ENCODE assay signal across 8 cellular contexts in the genomic region with DNA sequence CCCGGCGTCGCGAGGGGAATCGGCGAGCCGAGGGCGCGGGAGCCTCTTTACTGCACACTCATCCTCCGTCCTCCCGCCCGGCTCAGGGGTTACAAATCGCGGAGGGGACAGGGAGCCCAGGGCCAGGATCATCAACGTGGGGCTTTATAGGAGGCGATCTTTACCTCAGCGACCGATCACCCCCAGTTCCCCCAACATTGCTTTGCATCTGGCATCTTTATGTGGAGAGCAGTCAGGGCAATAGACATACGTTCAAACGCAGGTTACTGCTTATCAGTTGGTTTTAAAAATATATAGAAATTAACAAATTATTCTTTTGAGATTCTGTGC. TPM values are rescaled to one million over a fixed set of nuclear protein-coding genes. Genes with fewer than 3 reads are reported as not detected.
DNase-seq lines count a peak whose midpoint lies in the region; ATAC-seq, FAIRE-seq and TF ChIP-seq lines count a peak whose summit lies in the region.

No MANE protein-coding gene starts in this region.

- peak overlapping the region; percentile 75 for H3K9ac ChIP-seq in endothelial cell of umbilical vein (replicated peaks; ENCODE audit: extremely low read depth, insufficient read depth, low read length)
- H3K9ac ChIP-seq in parathyroid adenoma: peak overlapping the region; percentile 68

- H3K4me3 ChIP-seq in endothelial cell of umbilical vein (replicated peaks in 1 of 3; ENCODE audit: insufficient read depth in 1 of 3, low read depth in 1 of 3, low read length in 3 of 3): peak overlapping the region; percentile 22 to 95 (median 77)
- H3K4me3 ChIP-seq in parathyroid adenoma (ENCODE audit: low read depth, low read length): peak overlapping the region; percentile 95

- H3K9me3 ChIP-seq in endothelial cell of umbilical vein (replicated peaks; ENCODE audit: control insufficient read depth, insufficient read depth, low read length) (no peaks in the 10 kb centered on the region), parathyroid adenoma (ENCODE audit: control insufficient read depth, low read length) (no peaks in the 10 kb centered on the region)

- CTCF ChIA-PET in endothelial cell of umbilical vein (lab: Charles Lee): interaction anchor here (0.7 to 1.6 kb wide), 9 partner anchors 8 to 1324 kb away, joined by 3 to 6 read pairs (median 4); no protein-coding TSS in a partner anchor

- peaks cover 11% of the 10 kb centered on the region for H3K4me1 ChIP-seq in endothelial cell of umbilical vein (ENCODE audit: control insufficient read depth, extremely low read depth, insufficient read depth, low read length)
- H3K4me1 ChIP-seq in parathyroid adenoma: peaks cover 3% of the 10 kb centered on the region

- H4K20me1 ChIP-seq in endothelial cell of umbilical vein (replicated peaks; ENCODE audit: control insufficient read depth, extremely low read depth, insufficient read depth, low read length): no peaks in the 10 kb centered on the region

- H3K4me2 ChIP-seq in endothelial cell of umbilical vein (ENCODE audit: insufficient read depth, low read length): peak overlapping the region; percentile 97
- peak overlapping the region; percentile 78 for H3K4me2 ChIP-seq in parathyroid adenoma (ENCODE audit: low read length)

- FAIRE-seq in endothelial cell of umbilical vein (lab: Jason Lieb, UNC): no peak

- no peak for TF ChIP-seq POLR2A in endothelial cell of umbilical vein (IDR thresholded peaks at IDR 0.05; ENCODE audit: low read depth, low read length)

- peak; percentile 16 for ATAC-seq in HG02852 (IDR thresholded peaks at IDR 0.05; ENCODE audit: unreplicated experiment)

- POLR2A ChIA-PET in endothelial cell of umbilical vein (lab: Charles Lee): no interaction called here

- intact Hi-C loops in endothelial cell of umbilical vein (cut with micrococcal nuclease): no loop called here

- H3K27me3 ChIP-seq in endothelial cell of umbilical vein (ENCODE audit: control insufficient read depth in 2 of 2, insufficient read depth in 2 of 2, low read length in 2 of 2) (peaks cover 0 to 2% of the 10 kb centered on the region in 2 experiments), parathyroid adenoma (ENCODE audit: control insufficient read depth, insufficient read depth, low read length) (no peaks in the 10 kb centered on the region)

- H2AFZ ChIP-seq in endothelial cell of umbilical vein (ENCODE audit: low read depth, low read length): peak overlapping the region; percentile 88
- H2AFZ ChIP-seq in parathyroid adenoma: peak overlapping the region; percentile 90

- peaks cover 46% of the 10 kb centered on the region for H3K79me2 ChIP-seq in endothelial cell of umbilical vein (ENCODE audit: control insufficient read depth, insufficient read depth, low read length)
- H3K79me2 ChIP-seq in parathyroid adenoma: peaks cover 18% of the 10 kb centered on the region

- H3K27ac ChIP-seq in endothelial cell of umbilical vein (ENCODE audit: insufficient read depth, low read depth, low read length): peak overlapping the region; percentile 48
- no peak overlapping the region for H3K27ac ChIP-seq in parathyroid adenoma

- no peaks in the 10 kb centered on the region for H3K36me3 ChIP-seq in endothelial cell of umbilical vein (ENCODE audit: control insufficient read depth in 2 of 2, extremely low read depth in 1 of 2, insufficient read depth in 2 of 2, low read length in 2 of 2)
- H3K36me3 ChIP-seq in parathyroid adenoma (ENCODE audit: control insufficient read depth, insufficient read depth, low read length): no peaks in the 10 kb centered on the region

- TF ChIP-seq CTCF in endothelial cell of umbilical vein (IDR thresholded peaks at IDR 0.05; ENCODE audit: extremely low read depth in 1 of 2, insufficient read depth in 1 of 2, low read depth in 1 of 2, low read length in 2 of 2) (no peak), parathyroid adenoma (IDR thresholded peaks at IDR 0.05) (no peak)

- no peaks in the 10 kb centered on the region for H3K9me1 ChIP-seq in endothelial cell of umbilical vein (replicated peaks; ENCODE audit: control insufficient read depth, extremely low read depth, insufficient read depth, low read length)

- BruUV-seq in endothelial cell of umbilical vein (replicated peaks; lab: Mats Ljungman, UMichigan): no TSS peak

- DNase-seq in NCI-H524 (lab: John Stamatoyannopoulos, UW) (peak; percentile 7 to 29), NCI-H524 treated with DMSO at 0.1 percent for 48 hours (lab: John Stamatoyannopoulos, UW) (no peak), RKO (ENCODE audit: low spot score) (peak; percentile 35), endothelial cell of umbilical vein (ENCODE audit: low read depth, low spot score) (no peak), A172 (ENCODE audit: low spot score) (no peak)
- no peak for DNase-seq in stimulated activated CD4-positive, alpha-beta T cell treated with anti-CD3 and anti-CD28 coated beads, Interleukin-4, amount 100 ng/mL, for 4 hours

- dilution Hi-C loops in endothelial cell of umbilical vein (cut with MboI; ENCODE audit: extremely low pct_ligation_motif_present, low sequenced_read_pairs): no loop called here

TF ChIP-seq in endothelial cell of umbilical vein, 7 proteins besides CTCF, POLR2A, EP300 and RAD21:
- no peak for TF ChIP-seq MAX (IDR thresholded peaks at IDR 0.05; ENCODE audit: insufficient read depth, insufficient read length)

RNA-seq across cellular contexts. Expression of gene HSF2, which starts 0.6 kb away (rescaled TPM):
- 8.0 and 10.1 TPM in 2 replicates for total RNA-seq in endothelial cell of umbilical vein
- 12.8 and 13.3 TPM in 2 replicates for polyA plus RNA-seq in endothelial cell of umbilical vein
- 15.1 and 17.2 TPM in 2 replicates for polyA plus RNA-seq in endothelial cell of umbilical vein (2011; cell fraction: cytosol; rRNA removed)
- polyA plus RNA-seq in endothelial cell of umbilical vein (2011; cell fraction: nucleus; rRNA removed): 42.5 and 46.0 TPM in 2 replicates
- 8.7 and 9.6 TPM in 2 replicates for polyA plus RNA-seq in endothelial cell of umbilical vein (2012)
- 13.2 and 36.9 TPM in 2 replicates for polyA minus RNA-seq in endothelial cell of umbilical vein
- 4.3 TPM for polyA minus RNA-seq in endothelial cell of umbilical vein (2011; cell fraction: cytosol; rRNA and poly(A)+ RNA removed)
- 13.6 and 18.1 TPM in 2 replicates for polyA minus RNA-seq in endothelial cell of umbilical vein (2011; cell fraction: nucleus; rRNA and poly(A)+ RNA removed)
- total RNA-seq in A172 (2014; rRNA removed; shearing (Covaris generic)): 43.2 and 51.4 TPM in 2 replicates

Comparison
In these comparisons a context has a peak if more than half of its experiments do, and no peak if none do; other contexts are left out.
1. DNase-seq: peak in NCI-H524 (2 of 2) and RKO (single experiment); none in NCI-H524 treated with DMSO at 0.1 percent for 48 hours (single experiment), endothelial cell of umbilical vein (single experiment), A172 (single experiment) and stimulated activated CD4-positive, alpha-beta T cell treated with anti-CD3 and anti-CD28 coated beads, Interleukin-4, amount 100 ng/mL, for 4 hours (0 of 2).